In genomic region chr6:99030915-99031314, GRCh38 we compare ENCODE assay signal across 23 cellular contexts.
"Had no signal": no experiment of that assay in that cellular context is flagged by ENCODE, and none has a peak within 500 bp of the region (broad histone marks: within the 10 kb centered on the region; RNA-seq: fewer than 3 reads in every experiment).

No MANE protein-coding gene starts in this region.

- H3K4me1 ChIP-seq: SJSA1 had no signal

- H3K27ac Mint-ChIP-seq: IgD-negative memory B cell had no signal

- H3K4me3 ChIP-seq: K562, SJSA1, SK-N-MC had no signal

- H3K36me3 ChIP-seq: SJSA1 had no signal

- H3K27me3 Mint-ChIP-seq: IgD-negative memory B cell had no signal

- H3K9me3 ChIP-seq: SJSA1 had no signal

- H3K4me1 Mint-ChIP-seq: IgD-negative memory B cell had no signal

- DNase-seq: Kasumi-1, MM.1S, NCI-H1092 treated with DMSO at 0.1 percent for 48 hours, NCI-H1436, NCI-H1694 treated with DMSO at 0.1 percent for 48 hours, NCI-H1930, NCI-H2081, NCI-H2107, NCI-H2227 treated with DMSO at 0.1 percent for 48 hours, NCI-H446, NCI-H510A, NCI-H524 treated with DMSO at 0.1 percent for 48 hours, NCI-H69, NCI-H774, Right ventricle myocardium superior, RPMI8226, SIG-M5 had no signal

- H3K27ac ChIP-seq: HL-60, KMS-11, SJSA1, SK-N-MC had no signal

- ATAC-seq: K562 had no signal

- H3K36me3 Mint-ChIP-seq: IgD-negative memory B cell had no signal

- H3K4me2 ChIP-seq: KMS-11 had no signal

- H3K4me3 Mint-ChIP-seq: IgD-negative memory B cell had no signal

- H3K9ac ChIP-seq: KMS-11 had no signal
